In the genomic region with DNA sequence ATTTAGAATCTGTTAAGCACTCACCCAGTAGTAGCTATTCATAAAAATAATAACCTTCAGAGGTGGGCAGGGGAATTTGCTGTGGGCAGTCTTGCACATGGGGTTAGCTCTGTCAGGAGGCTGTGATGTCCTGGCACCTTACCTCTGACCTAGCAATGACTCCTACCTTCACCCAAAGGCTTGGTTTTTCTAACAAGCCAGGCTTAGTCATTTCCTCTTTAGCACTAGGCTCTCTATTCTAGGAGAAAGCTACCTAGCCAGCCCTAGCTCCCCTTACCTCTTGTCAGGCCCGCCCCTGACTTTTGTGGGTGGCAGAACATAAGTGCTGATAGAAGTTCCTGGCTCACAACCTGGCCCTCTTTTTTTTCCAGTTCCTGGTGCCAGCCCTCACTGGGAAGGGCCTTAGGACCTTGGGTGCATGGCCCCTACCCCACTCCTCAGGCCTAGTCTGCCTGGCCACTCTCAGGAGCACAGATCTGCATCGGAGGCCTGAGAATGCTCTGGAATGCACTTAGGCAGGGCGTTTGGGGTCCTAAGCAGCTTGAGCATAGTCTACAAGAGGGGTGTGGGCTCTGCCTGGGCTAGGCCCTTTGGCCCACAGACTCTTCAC, we compare ENCODE assay signal across 1 cellular context.
TF ChIP-seq lines count a peak whose summit lies in the region.

No MANE protein-coding gene starts in this region.

TF ChIP-seq in HCT116, 20 proteins besides CTCF, POLR2A, EP300 and RAD21:
- no peak for TF ChIP-seq EGR1 (IDR thresholded peaks at IDR 0.05; ENCODE audit: low read depth)
- no peak for TF ChIP-seq EZH2 (IDR thresholded peaks at IDR 0.05)
- no peak for TF ChIP-seq ELF1 (IDR thresholded peaks at IDR 0.05; ENCODE audit: borderline replicate concordance, low read depth)
- TF ChIP-seq SP1 (IDR thresholded peaks at IDR 0.05; ENCODE audit: low read depth): peak; percentile 20; the same call in 1 of the 2 replicates
